ENCODE assay signal across 9 cellular contexts in genomic region chr2:165863816-165864221, GRCh38.
A peak's percentile ranks its signal among the peaks of the same experiment; 100 is the strongest.
DNase-seq lines count a peak whose midpoint lies in the region; ATAC-seq lines count a peak whose summit lies in the region.
"Had no signal": no experiment of that assay in that cellular context is flagged by ENCODE, and none has a peak within 500 bp of the region (broad histone marks: within the 10 kb centered on the region; RNA-seq: fewer than 3 reads in every experiment).

No MANE protein-coding gene starts in this region.

- peak; percentile 29 for DNase-seq in activated CD4-positive, alpha-beta T cell treated with anti-CD3 and anti-CD28 coated beads, Interleukin-2, amount 10 ng/mL, durations not matched to agents 7 days and 5 days
- no peak for DNase-seq in activated CD4-positive, alpha-beta T cell treated with anti-CD3 and anti-CD28 coated beads for 4 hours
- DNase-seq in NCI-H748 (lab: John Stamatoyannopoulos, UW; ENCODE audit: unreplicated experiment) (peak; percentile 90), putamen (ENCODE audit: low spot score) (peak; percentile 69), immature natural killer cell (no peak), UCSD-AML1 (lab: John Stamatoyannopoulos, UW; ENCODE audit: unreplicated experiment) (no peak)
- DNase-seq: PC-3 had no signal

- H3K4me3 Mint-ChIP-seq in activated CD4-positive, alpha-beta T cell treated with anti-CD3 and anti-CD28 coated beads, Interleukin-2, amount 10 ng/mL, durations not matched to agents 7 days and 5 days: no peak overlapping the region
- no peak overlapping the region for H3K4me3 Mint-ChIP-seq in immature natural killer cell

- H3K27me3 Mint-ChIP-seq in activated CD4-positive, alpha-beta T cell treated with anti-CD3 and anti-CD28 coated beads, Interleukin-2, amount 10 ng/mL, durations not matched to agents 7 days and 5 days: no peaks in the 10 kb centered on the region
- H3K27me3 Mint-ChIP-seq in immature natural killer cell (ENCODE audit: low read depth in 3 of 3): no peaks in the 10 kb centered on the region

- H3K9me3 Mint-ChIP-seq in activated CD4-positive, alpha-beta T cell treated with anti-CD3 and anti-CD28 coated beads, Interleukin-2, amount 10 ng/mL, durations not matched to agents 7 days and 5 days: peaks cover 9% of the 10 kb centered on the region
- peaks cover 0 to 14% (median 6%) of the 10 kb centered on the region in 6 donors for H3K9me3 Mint-ChIP-seq in immature natural killer cell

- H3K4me1 Mint-ChIP-seq in activated CD4-positive, alpha-beta T cell treated with anti-CD3 and anti-CD28 coated beads, Interleukin-2, amount 10 ng/mL, durations not matched to agents 7 days and 5 days: peaks cover 6% of the 10 kb centered on the region
- H3K4me1 Mint-ChIP-seq in immature natural killer cell: no peaks in the 10 kb centered on the region

- ATAC-seq in HG02571 (IDR thresholded peaks at IDR 0.05; ENCODE audit: unreplicated experiment): peak; percentile 50
- no peak for ATAC-seq in esophagus mucosa
- ATAC-seq: PC-3 had no signal

- POLR2A ChIA-PET in activated CD4-positive, alpha-beta T cell treated with anti-CD3 and anti-CD28 coated beads, Interleukin-2, amount 10 ng/mL, durations not matched to agents 7 days and 5 days (lab: Charles Lee): no interaction called here

- H3K36me3 Mint-ChIP-seq in activated CD4-positive, alpha-beta T cell treated with anti-CD3 and anti-CD28 coated beads, Interleukin-2, amount 10 ng/mL, durations not matched to agents 7 days and 5 days (ENCODE audit: low read depth): peaks cover 4% of the 10 kb centered on the region
- peaks cover 25 to 42% (median 27%) of the 10 kb centered on the region in 3 donors for H3K36me3 Mint-ChIP-seq in immature natural killer cell

- CTCF ChIA-PET in activated CD4-positive, alpha-beta T cell treated with anti-CD3 and anti-CD28 coated beads, Interleukin-2, amount 10 ng/mL, durations not matched to agents 7 days and 5 days (lab: Charles Lee): no interaction called here

- H3K27ac Mint-ChIP-seq in activated CD4-positive, alpha-beta T cell treated with anti-CD3 and anti-CD28 coated beads, Interleukin-2, amount 10 ng/mL, durations not matched to agents 7 days and 5 days: no peak overlapping the region
- no peak overlapping the region for H3K27ac Mint-ChIP-seq in immature natural killer cell

Comparison
In these comparisons a context has a peak if more than half of its experiments do, and no peak if none do; other contexts are left out.
1. DNase-seq: peak in activated CD4-positive, alpha-beta T cell treated with anti-CD3 and anti-CD28 coated beads, Interleukin-2, amount 10 ng/mL, durations not matched to agents 7 days and 5 days (single experiment), NCI-H748 (single experiment) and putamen (single experiment); none in activated CD4-positive, alpha-beta T cell treated with anti-CD3 and anti-CD28 coated beads for 4 hours (0 of 2), immature natural killer cell (0 of 3) and UCSD-AML1 (single experiment).